Comparison of ENCODE assay signal across 1 cellular context in genomic region chr11:1225386-1226225, GRCh38.
TF ChIP-seq lines count a peak whose summit lies in the region.

No MANE protein-coding gene starts in this region.

TF ChIP-seq in A549, 52 proteins besides CTCF, POLR2A, EP300 and RAD21:
- TF ChIP-seq NPAS2 (CRISPR knock-in tag; IDR thresholded peaks at IDR 0.05; ENCODE audit: borderline replicate concordance) (no peak), RCOR1 (IDR thresholded peaks at IDR 0.05; ENCODE audit: low read depth, low read length) (no peak), KDM5A (IDR thresholded peaks at IDR 0.05) (no peak), HDAC2 (IDR thresholded peaks at IDR 0.05) (no peak), E2F6 (IDR thresholded peaks at IDR 0.05; ENCODE audit: borderline replicate concordance, low read depth) (no peak), BHLHE40 (IDR thresholded peaks at IDR 0.05; ENCODE audit: low read depth, low read length) (no peak), TP53 (CRISPR knock-in tag; IDR thresholded peaks at IDR 0.05) (no peak), FOSB (CRISPR knock-in tag; IDR thresholded peaks at IDR 0.05) (no peak)
